ENCODE assay signal across 1 cellular context in genomic region chr2:25816249-25816648, GRCh38.
TF ChIP-seq lines count a peak whose summit lies in the region.

No MANE protein-coding gene starts in this region.

TF ChIP-seq in K562, 482 proteins besides CTCF, POLR2A, EP300 and RAD21 (continued from another document):
- TF ChIP-seq ZBTB49 (CRISPR knock-in tag; IDR thresholded peaks at IDR 0.05; ENCODE audit: borderline replicate concordance): no peak
- TF ChIP-seq, protein P1, sequence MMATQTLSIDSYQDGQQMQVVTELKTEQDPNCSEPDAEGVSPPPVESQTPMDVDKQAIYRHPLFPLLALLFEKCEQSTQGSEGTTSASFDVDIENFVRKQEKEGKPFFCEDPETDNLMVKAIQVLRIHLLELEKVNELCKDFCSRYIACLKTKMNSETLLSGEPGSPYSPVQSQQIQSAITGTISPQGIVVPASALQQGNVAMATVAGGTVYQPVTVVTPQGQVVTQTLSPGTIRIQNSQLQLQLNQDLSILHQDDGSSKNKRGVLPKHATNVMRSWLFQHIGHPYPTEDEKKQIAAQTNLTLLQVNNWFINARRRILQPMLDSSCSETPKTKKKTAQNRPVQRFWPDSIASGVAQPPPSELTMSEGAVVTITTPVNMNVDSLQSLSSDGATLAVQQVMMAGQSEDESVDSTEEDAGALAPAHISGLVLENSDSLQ (IDR thresholded peaks at IDR 0.05): 0 out of 2 replicates have a peak, but pooled peaks have one; percentile 34
- TF ChIP-seq FUS (optimal IDR thresholded peaks at IDR 0.05; ENCODE audit: low read depth, low read length): no peak
- no peak for TF ChIP-seq CEBPG (CRISPR knock-in tag; IDR thresholded peaks at IDR 0.05)
- TF ChIP-seq CEBPG (tag; conservative IDR thresholded peaks at IDR 0.05 in 1 of 2, IDR thresholded peaks at IDR 0.05 in 1 of 2): no peak
- no peak for TF ChIP-seq MEF2A (IDR thresholded peaks at IDR 0.05; ENCODE audit: control insufficient read depth, low read depth, low read length)
- TF ChIP-seq ARID2 (IDR thresholded peaks at IDR 0.05): no peak
- no peak for TF ChIP-seq THRB (CRISPR knock-in tag; conservative IDR thresholded peaks at IDR 0.05)
